Comparison of ENCODE assay signal across 12 cellular contexts in the genomic region with DNA sequence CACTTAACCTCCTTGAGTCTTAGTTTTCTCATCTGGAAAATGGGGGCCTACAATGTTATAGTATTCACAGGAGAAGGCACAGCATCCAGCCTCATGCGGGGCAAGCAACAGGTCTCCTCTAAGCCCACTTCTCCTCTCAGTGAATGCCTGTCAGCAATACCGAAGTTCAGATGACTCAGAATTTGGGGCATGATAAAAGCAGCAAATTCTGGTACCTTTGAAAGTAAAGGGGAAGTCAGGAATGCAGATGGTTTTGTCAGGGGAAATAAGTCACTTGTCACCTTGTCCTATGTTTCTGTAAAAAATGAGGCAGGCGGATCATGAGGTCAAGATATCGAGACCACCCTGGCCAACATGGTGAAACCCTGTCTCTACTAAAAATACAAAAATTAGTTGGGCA.
"Had no signal": no experiment of that assay in that cellular context is flagged by ENCODE, and none has a peak within 500 bp of the region (broad histone marks: within the 10 kb centered on the region; RNA-seq: fewer than 3 reads in every experiment).

No MANE protein-coding gene starts in this region.

- H3K4me3 ChIP-seq: dorsolateral prefrontal cortex, tibial artery had no signal

- H3K27me3 Mint-ChIP-seq: activated CD4-positive, alpha-beta T cell treated with anti-CD3 and anti-CD28 coated beads for 36 hours had no signal

- H3K9me3 ChIP-seq: tibial artery had no signal

- DNase-seq: activated CD4-positive, alpha-beta T cell treated with anti-CD3 and anti-CD28 coated beads for 36 hours; activated CD8-positive, alpha-beta memory T cell treated with anti-CD3 and anti-CD28 coated beads, Interleukin-2, amount 50 U/mL, for 48 hours; activated CD8-positive, alpha-beta T cell treated with anti-CD3 and anti-CD28 coated beads for 36 hours; activated naive CD4-positive, alpha-beta T cell treated with Interleukin-2 at 50 U/mL for 16 hours; dorsolateral prefrontal cortex; foreskin keratinocyte; naive thymus-derived CD4-positive, alpha-beta T cell; stimulated activated CD4-positive, alpha-beta T cell treated with anti-CD3 and anti-CD28 coated beads, Interleukin-4, amount 100 ng/mL, for 1 hour; T-helper 9 cell; tibial artery had no signal

- H3K27ac Mint-ChIP-seq: activated CD4-positive, alpha-beta T cell treated with anti-CD3 and anti-CD28 coated beads for 36 hours; activated CD8-positive, alpha-beta T cell treated with anti-CD3 and anti-CD28 coated beads for 36 hours; naive thymus-derived CD4-positive, alpha-beta T cell had no signal

- H3K4me3 Mint-ChIP-seq: activated CD4-positive, alpha-beta T cell treated with anti-CD3 and anti-CD28 coated beads for 36 hours; activated CD8-positive, alpha-beta T cell treated with anti-CD3 and anti-CD28 coated beads for 36 hours; naive thymus-derived CD4-positive, alpha-beta T cell had no signal

- H3K36me3 Mint-ChIP-seq: naive thymus-derived CD4-positive, alpha-beta T cell had no signal

- FAIRE-seq: astrocyte, keratinocyte had no signal

- H3K27me3 ChIP-seq: dorsolateral prefrontal cortex, foreskin keratinocyte, tibial artery had no signal

- ATAC-seq: activated CD4-positive, alpha-beta T cell treated with anti-CD3 and anti-CD28 coated beads for 36 hours; activated CD8-positive, alpha-beta T cell treated with anti-CD3 and anti-CD28 coated beads for 36 hours; foreskin keratinocyte; naive thymus-derived CD4-positive, alpha-beta T cell had no signal

- H3K4me1 ChIP-seq: foreskin keratinocyte, tibial artery had no signal

- H3K27ac ChIP-seq: dorsolateral prefrontal cortex, foreskin keratinocyte, tibial artery had no signal

- H3K36me3 ChIP-seq: tibial artery had no signal

- H3K9me3 Mint-ChIP-seq: activated CD8-positive, alpha-beta T cell treated with anti-CD3 and anti-CD28 coated beads for 36 hours had no signal
